1 cellular context compared by ENCODE assay signal in the genomic region with DNA sequence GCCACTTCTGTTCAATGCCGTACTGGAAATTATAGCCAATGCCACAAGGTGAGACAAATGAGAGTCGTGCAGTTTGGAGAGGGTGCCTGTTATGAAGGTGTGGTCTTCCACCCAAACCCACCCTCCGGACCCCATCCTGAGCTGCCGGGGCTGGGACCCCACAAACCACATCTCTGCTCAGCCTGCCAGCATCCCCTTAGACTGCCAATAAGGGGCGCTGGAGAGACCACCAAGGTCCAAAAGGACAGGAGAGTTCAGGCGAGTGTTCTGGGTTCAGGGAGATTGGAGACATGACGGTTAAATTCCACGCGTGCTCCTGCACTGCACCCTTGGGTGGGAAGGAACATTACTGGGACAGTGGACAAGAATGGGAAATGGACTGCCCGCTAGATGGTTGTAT.
TF ChIP-seq lines count a peak whose summit lies in the region.

No MANE protein-coding gene starts in this region.

TF ChIP-seq in HepG2, 621 proteins besides CTCF, POLR2A, EP300 and RAD21 (continued from another document):
- TF ChIP-seq, protein P1, sequence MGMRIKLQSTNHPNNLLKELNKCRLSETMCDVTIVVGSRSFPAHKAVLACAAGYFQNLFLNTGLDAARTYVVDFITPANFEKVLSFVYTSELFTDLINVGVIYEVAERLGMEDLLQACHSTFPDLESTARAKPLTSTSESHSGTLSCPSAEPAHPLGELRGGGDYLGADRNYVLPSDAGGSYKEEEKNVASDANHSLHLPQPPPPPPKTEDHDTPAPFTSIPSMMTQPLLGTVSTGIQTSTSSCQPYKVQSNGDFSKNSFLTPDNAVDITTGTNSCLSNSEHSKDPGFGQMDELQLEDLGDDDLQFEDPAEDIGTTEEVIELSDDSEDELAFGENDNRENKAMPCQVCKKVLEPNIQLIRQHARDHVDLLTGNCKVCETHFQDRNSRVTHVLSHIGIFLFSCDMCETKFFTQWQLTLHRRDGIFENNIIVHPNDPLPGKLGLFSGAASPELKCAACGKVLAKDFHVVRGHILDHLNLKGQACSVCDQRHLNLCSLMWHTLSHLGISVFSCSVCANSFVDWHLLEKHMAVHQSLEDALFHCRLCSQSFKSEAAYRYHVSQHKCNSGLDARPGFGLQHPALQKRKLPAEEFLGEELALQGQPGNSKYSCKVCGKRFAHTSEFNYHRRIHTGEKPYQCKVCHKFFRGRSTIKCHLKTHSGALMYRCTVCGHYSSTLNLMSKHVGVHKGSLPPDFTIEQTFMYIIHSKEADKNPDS (CRISPR knock-in tag; IDR thresholded peaks at IDR 0.05) = 0 out of 2 replicates have a peak, but pooled peaks have one; percentile 9
